ENCODE assay signal across 8 cellular contexts in the genomic region with DNA sequence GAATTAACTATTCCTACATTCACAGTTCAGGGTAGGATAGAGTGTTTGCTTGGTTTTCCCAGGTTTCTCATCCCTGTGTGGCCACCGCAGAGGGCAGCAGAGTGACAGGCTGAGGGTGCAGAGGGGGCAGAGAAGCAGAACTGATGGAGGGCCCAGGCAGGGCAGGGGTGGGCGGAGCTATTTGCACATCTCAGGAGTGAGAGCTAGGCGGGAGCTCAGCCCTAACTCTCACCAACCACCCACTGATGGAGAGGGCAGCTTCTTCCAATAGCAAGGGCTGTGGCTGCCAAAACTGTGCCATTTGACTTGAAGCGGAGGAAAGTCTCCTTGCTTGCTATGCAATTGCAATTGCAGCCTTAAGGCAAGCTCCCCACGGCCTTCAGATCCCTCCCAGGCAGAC.
DNase-seq lines count a peak whose midpoint lies in the region; ATAC-seq and TF ChIP-seq lines count a peak whose summit lies in the region.

No MANE protein-coding gene starts in this region.

- H3K4me2 ChIP-seq in OCI-LY1 (ENCODE audit: low read length) = peak overlapping the region; percentile 48

- POLR2A ChIA-PET in HEK293 (lab: Yijun Ruan, JAX) = interaction anchor here (2.3 kb wide), 1 partner anchor 12 kb away, joined by 11 read pairs; a partner anchor contains a TSS

- H3K27me3 Mint-ChIP-seq in memory B cell = no peaks in the 10 kb centered on the region

- H4K20me1 ChIP-seq in OCI-LY1 (ENCODE audit: insufficient read depth, low read length) = no peaks in the 10 kb centered on the region

- H3K27ac ChIP-seq in HEK293 (ENCODE audit: extremely low read depth, low read depth, low read length) (no peak overlapping the region), OCI-LY1 (ENCODE audit: low read depth, low read length, poor library complexity, severe bottlenecking) (peak overlapping the region; percentile 81)

- peaks cover 19% of the 10 kb centered on the region for H3K4me1 Mint-ChIP-seq in memory B cell

- CTCF ChIA-PET in HEK293 (lab: Yijun Ruan, JAX) = interaction anchor here (0.6 to 3.1 kb wide), 4 partner anchors 9 to 122 kb away, joined by 3 to 15 read pairs (median 8); no protein-coding TSS in a partner anchor

- in situ Hi-C loops in GM13977 (cut with MboI; ENCODE audit: low pct_unique_long_range_greater_than_20kb, low sequenced_read_pairs, unreplicated experiment) = no loop called here

- H3K4me3 Mint-ChIP-seq in memory B cell = no peak overlapping the region

- no peaks in the 10 kb centered on the region for H3K27me3 ChIP-seq in OCI-LY1 (ENCODE audit: insufficient read depth, low read length)

- H3K36me3 Mint-ChIP-seq in memory B cell = no peaks in the 10 kb centered on the region

- H3K4me1 ChIP-seq in HEK293 (ENCODE audit: control insufficient read depth, insufficient read depth, low read length) (no peaks in the 10 kb centered on the region), OCI-LY1 (ENCODE audit: insufficient read depth, low read length, severe bottlenecking) (peaks cover 56% of the 10 kb centered on the region)

- peak overlapping the region; percentile 22 for H3K27ac Mint-ChIP-seq in memory B cell

- H3K9ac ChIP-seq in OCI-LY1 (ENCODE audit: low read length) = peak overlapping the region; percentile 39

- TF ChIP-seq CTCF in GM13977 (IDR thresholded peaks at IDR 0.05; ENCODE audit: extremely low read depth, insufficient read depth, missing control alignments) (peak; percentile 43), HEK293 (tag by site-specific recombination; IDR thresholded peaks at IDR 0.05) (peak; percentile 47; the same call in 1 of the 2 replicates), OCI-LY1 (IDR thresholded peaks at IDR 0.05; ENCODE audit: low read length) (peak; percentile 85)

- H3F3A ChIP-seq in OCI-LY1 (ENCODE audit: insufficient read depth, low read length) = peaks cover 6% of the 10 kb centered on the region; the same call in 1 of the 2 replicates

- H2AFZ ChIP-seq in OCI-LY1 (ENCODE audit: low read length) = no peak overlapping the region

- ATAC-seq in memory B cell (ENCODE audit: low read depth) (peak; percentile 91), HG02870 (IDR thresholded peaks at IDR 0.05; ENCODE audit: unreplicated experiment) (no peak)

- no peaks in the 10 kb centered on the region for H3K9me3 ChIP-seq in HEK293 (ENCODE audit: control insufficient read depth, insufficient read depth, low read depth, low read length)
- H3K9me3 ChIP-seq in OCI-LY1 (ENCODE audit: low read length) = no peaks in the 10 kb centered on the region

- DNase-seq in GM13977 (ENCODE audit: low spot score) (no peak), memory B cell (ENCODE audit: low spot score in 2 of 2) (peak in 1 of 2 donors; percentile 36), DMS153 treated with DMSO at 0.1 percent for 48 hours (lab: John Stamatoyannopoulos, UW; ENCODE audit: unreplicated experiment) (no peak), NCI-H187 (lab: John Stamatoyannopoulos, UW) (no peak), kidney glomerular epithelial cell (lab: John Stamatoyannopoulos, UW) (no peak)

- H3K4me3 ChIP-seq in HEK293 (ENCODE audit: low read depth, low read length) (no peak overlapping the region), OCI-LY1 (ENCODE audit: low read depth, low read length, poor library complexity, severe bottlenecking) (peak overlapping the region; percentile 5)

- H3K36me3 ChIP-seq in HEK293 (ENCODE audit: control insufficient read depth in 2 of 2, insufficient read depth in 1 of 2, low read length in 2 of 2) (no peaks in the 10 kb centered on the region), OCI-LY1 (ENCODE audit: insufficient read depth, low read length) (peaks cover 2% of the 10 kb centered on the region; the same call in 1 of the 2 replicates)

- H3K9me3 Mint-ChIP-seq in memory B cell = no peaks in the 10 kb centered on the region

- no peaks in the 10 kb centered on the region for H3K9me2 ChIP-seq in OCI-LY1 (ENCODE audit: low read depth, low read length)

- H3K79me2 ChIP-seq in OCI-LY1 (ENCODE audit: insufficient read depth, low read length) = no peaks in the 10 kb centered on the region

TF ChIP-seq in HEK293, 187 proteins besides CTCF, POLR2A, EP300 and RAD21:
- no peak for TF ChIP-seq SETDB1 (IDR thresholded peaks at IDR 0.05; ENCODE audit: insufficient read length, low read length)
- TF ChIP-seq RBAK (tag by site-specific recombination; IDR thresholded peaks at IDR 0.05) = no peak
- TF ChIP-seq ZNF350 (tag by site-specific recombination; IDR thresholded peaks at IDR 0.05) = no peak
- TF ChIP-seq ZNF221 (tag by site-specific recombination; IDR thresholded peaks at IDR 0.05; ENCODE audit: borderline replicate concordance) = no peak
- no peak for TF ChIP-seq ZNF138 (tag by site-specific recombination; IDR thresholded peaks at IDR 0.05; ENCODE audit: borderline replicate concordance)
- TF ChIP-seq KLF1 (tag by site-specific recombination; IDR thresholded peaks at IDR 0.05) = no peak
- TF ChIP-seq ZNF664 (tag by site-specific recombination; IDR thresholded peaks at IDR 0.05) = no peak
- TF ChIP-seq, protein P1, sequence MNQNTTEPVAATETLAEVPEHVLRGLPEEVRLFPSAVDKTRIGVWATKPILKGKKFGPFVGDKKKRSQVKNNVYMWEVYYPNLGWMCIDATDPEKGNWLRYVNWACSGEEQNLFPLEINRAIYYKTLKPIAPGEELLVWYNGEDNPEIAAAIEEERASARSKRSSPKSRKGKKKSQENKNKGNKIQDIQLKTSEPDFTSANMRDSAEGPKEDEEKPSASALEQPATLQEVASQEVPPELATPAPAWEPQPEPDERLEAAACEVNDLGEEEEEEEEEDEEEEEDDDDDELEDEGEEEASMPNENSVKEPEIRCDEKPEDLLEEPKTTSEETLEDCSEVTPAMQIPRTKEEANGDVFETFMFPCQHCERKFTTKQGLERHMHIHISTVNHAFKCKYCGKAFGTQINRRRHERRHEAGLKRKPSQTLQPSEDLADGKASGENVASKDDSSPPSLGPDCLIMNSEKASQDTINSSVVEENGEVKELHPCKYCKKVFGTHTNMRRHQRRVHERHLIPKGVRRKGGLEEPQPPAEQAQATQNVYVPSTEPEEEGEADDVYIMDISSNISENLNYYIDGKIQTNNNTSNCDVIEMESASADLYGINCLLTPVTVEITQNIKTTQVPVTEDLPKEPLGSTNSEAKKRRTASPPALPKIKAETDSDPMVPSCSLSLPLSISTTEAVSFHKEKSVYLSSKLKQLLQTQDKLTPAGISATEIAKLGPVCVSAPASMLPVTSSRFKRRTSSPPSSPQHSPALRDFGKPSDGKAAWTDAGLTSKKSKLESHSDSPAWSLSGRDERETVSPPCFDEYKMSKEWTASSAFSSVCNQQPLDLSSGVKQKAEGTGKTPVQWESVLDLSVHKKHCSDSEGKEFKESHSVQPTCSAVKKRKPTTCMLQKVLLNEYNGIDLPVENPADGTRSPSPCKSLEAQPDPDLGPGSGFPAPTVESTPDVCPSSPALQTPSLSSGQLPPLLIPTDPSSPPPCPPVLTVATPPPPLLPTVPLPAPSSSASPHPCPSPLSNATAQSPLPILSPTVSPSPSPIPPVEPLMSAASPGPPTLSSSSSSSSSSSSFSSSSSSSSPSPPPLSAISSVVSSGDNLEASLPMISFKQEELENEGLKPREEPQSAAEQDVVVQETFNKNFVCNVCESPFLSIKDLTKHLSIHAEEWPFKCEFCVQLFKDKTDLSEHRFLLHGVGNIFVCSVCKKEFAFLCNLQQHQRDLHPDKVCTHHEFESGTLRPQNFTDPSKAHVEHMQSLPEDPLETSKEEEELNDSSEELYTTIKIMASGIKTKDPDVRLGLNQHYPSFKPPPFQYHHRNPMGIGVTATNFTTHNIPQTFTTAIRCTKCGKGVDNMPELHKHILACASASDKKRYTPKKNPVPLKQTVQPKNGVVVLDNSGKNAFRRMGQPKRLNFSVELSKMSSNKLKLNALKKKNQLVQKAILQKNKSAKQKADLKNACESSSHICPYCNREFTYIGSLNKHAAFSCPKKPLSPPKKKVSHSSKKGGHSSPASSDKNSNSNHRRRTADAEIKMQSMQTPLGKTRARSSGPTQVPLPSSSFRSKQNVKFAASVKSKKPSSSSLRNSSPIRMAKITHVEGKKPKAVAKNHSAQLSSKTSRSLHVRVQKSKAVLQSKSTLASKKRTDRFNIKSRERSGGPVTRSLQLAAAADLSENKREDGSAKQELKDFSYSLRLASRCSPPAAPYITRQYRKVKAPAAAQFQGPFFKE (tag by site-specific recombination; IDR thresholded peaks at IDR 0.05; ENCODE audit: borderline replicate concordance) = no peak
- TF ChIP-seq EGR2 (tag by site-specific recombination; IDR thresholded peaks at IDR 0.05; ENCODE audit: low read depth) = peak; percentile 26; the same call in 1 of the 2 replicates
